In the genomic region with DNA sequence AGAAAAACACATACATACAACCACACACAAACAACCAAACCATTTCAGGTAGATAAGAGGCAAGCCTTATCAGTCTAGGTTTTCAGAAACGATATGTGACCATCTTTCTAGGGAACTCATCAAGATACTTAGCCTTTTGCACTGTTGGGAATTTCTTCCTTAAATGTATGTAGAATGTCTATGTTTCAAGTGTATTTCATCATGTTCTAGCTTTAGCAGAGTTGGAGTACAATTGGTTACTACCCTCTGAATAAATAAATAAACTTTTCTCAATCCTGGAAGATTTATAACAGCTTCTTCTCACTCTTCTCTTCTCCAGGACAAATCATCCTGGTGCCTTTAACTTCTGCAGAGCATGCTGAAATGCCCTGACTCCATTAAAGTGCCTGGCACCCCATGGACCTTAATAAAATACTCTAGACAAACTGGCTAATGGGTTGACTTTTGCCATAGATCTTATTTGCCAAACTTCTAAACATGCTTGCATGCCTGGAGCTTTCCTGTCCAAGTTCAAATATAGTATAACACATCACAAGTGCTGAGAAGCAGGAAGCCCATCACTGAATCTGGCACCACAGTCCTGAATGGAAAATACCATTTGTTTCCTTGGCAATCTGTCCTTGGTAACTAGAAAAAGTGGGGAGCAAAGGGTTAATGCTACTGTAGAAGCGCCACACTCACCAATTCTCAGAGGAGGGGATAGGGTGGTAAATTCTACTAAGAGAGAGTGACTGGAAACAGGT, we compare ENCODE assay signal across 18 cellular contexts. TPM values are rescaled to one million over a fixed set of nuclear protein-coding genes. Genes with fewer than 3 reads are reported as not detected.
DNase-seq lines count a peak whose midpoint lies in the region; ATAC-seq, FAIRE-seq and TF ChIP-seq lines count a peak whose summit lies in the region.
"Had no signal": no experiment of that assay in that cellular context is flagged by ENCODE, and none has a peak within 500 bp of the region (broad histone marks: within the 10 kb centered on the region; RNA-seq: fewer than 3 reads in every experiment).

No MANE protein-coding gene starts in this region.

- H2BK12ac ChIP-seq in H9 (ENCODE audit: insufficient read length, low read depth, low read length) (no peak overlapping the region), H1 (ENCODE audit: low read depth, low read length) (no peak overlapping the region; the same call in 1 of the 2 replicates)

- H2AFZ ChIP-seq in H9 (ENCODE audit: low read length) (peak overlapping the region; percentile 32), H1 (ENCODE audit: low read length) (peak overlapping the region; percentile 64), keratinocyte (ENCODE audit: control insufficient read depth, low read length) (peak overlapping the region; percentile 27)

- H3K9ac ChIP-seq in H9 (ENCODE audit: extremely low read depth, insufficient read length, low read length) (no peak overlapping the region), H1 (replicated peaks in 1 of 4; ENCODE audit: extremely low read depth in 1 of 4, low read depth in 3 of 4, low read length in 3 of 4) (no peak overlapping the region), keratinocyte (ENCODE audit: control insufficient read depth, extremely low read depth, insufficient read depth, low read length) (no peak overlapping the region)

- no peaks in the 10 kb centered on the region; the same call in 1 of the 2 replicates for H3K27me3 Mint-ChIP-seq in H9 (ENCODE audit: low read depth)
- H3K27me3 Mint-ChIP-seq in naive thymus-derived CD4-positive, alpha-beta T cell = no peaks in the 10 kb centered on the region
- H3K27me3 Mint-ChIP-seq: activated CD8-positive, alpha-beta memory T cell treated with anti-CD3 and anti-CD28 coated beads, Interleukin-2, amount 10 ng/mL, durations not matched to agents 7 days and 5 days; CD4-positive, CD25-positive, alpha-beta regulatory T cell had no signal

- no peak overlapping the region for H3K4ac ChIP-seq in H9 (ENCODE audit: low read depth, low read length)
- H3K4ac ChIP-seq in H1 (replicated peaks; ENCODE audit: insufficient read length, low read depth, low read length) = no peak overlapping the region

- FAIRE-seq in H1 (lab: Jason Lieb, UNC) (no peak), keratinocyte (lab: Jason Lieb, UNC) (no peak), pancreas (lab: Jason Lieb, UNC) (no peak)
- FAIRE-seq: GM12891 had no signal

- H3K4me1 ChIP-seq in H9 (ENCODE audit: insufficient read depth, low read length) (no peaks in the 10 kb centered on the region; the same call in 1 of the 2 replicates), H1 (replicated peaks in 1 of 4; ENCODE audit: control insufficient read depth in 3 of 4, insufficient read depth in 4 of 4, low read length in 3 of 4) (no peaks in the 10 kb centered on the region), keratinocyte (ENCODE audit: control insufficient read depth, extremely low read depth, insufficient read depth, low read length) (no peaks in the 10 kb centered on the region), gastrocnemius medialis (peaks cover 13 to 20% of the 10 kb centered on the region in 2 donors), upper lobe of right lung (no peaks in the 10 kb centered on the region), pancreas (no peaks in the 10 kb centered on the region)
- no peaks in the 10 kb centered on the region for H3K4me1 ChIP-seq in naive thymus-derived CD4-positive, alpha-beta T cell (ENCODE audit: control insufficient read depth in 2 of 2, insufficient read depth in 2 of 2, low read length in 2 of 2)
- H3K4me1 ChIP-seq: colonic mucosa, testis had no signal

- in situ Hi-C loops in gastrocnemius medialis (cut with MboI; ENCODE audit: low sequenced_read_pairs in 4 of 4) = no loop called here

- H3K27ac Mint-ChIP-seq in H9 = peak overlapping the region in 1 of 3 experiments; percentile 15; a peak in 1 of 7 replicates
- no peak overlapping the region for H3K27ac Mint-ChIP-seq in naive thymus-derived CD4-positive, alpha-beta T cell
- H3K27ac Mint-ChIP-seq: activated CD8-positive, alpha-beta memory T cell treated with anti-CD3 and anti-CD28 coated beads, Interleukin-2, amount 10 ng/mL, durations not matched to agents 7 days and 5 days; activated naive CD8-positive, alpha-beta T cell treated with anti-CD3 and anti-CD28 coated beads for 36 hours; CD4-positive, CD25-positive, alpha-beta regulatory T cell had no signal

- H3K23ac ChIP-seq in H9 (ENCODE audit: insufficient read length, low read depth, low read length) = no peak overlapping the region
- no peak overlapping the region for H3K23ac ChIP-seq in H1 (ENCODE audit: insufficient read length)

- no peak overlapping the region for H3K27ac ChIP-seq in H9 (ENCODE audit: insufficient read length, low read depth, low read length)
- H3K27ac ChIP-seq in H1 (ENCODE audit: low read depth, low read length) = no peak overlapping the region
- H3K27ac ChIP-seq in keratinocyte (ENCODE audit: control insufficient read depth, insufficient read depth, low read length) = no peak overlapping the region
- H3K27ac ChIP-seq in gastrocnemius medialis = peak overlapping the region; percentile 22 to 66 (median 35)
- H3K27ac ChIP-seq in upper lobe of right lung = no peak overlapping the region
- H3K27ac ChIP-seq in naive thymus-derived CD4-positive, alpha-beta T cell (ENCODE audit: low read depth, low read length) = no peak overlapping the region
- H3K27ac ChIP-seq in pancreas = no peak overlapping the region
- H3K27ac ChIP-seq: body of pancreas, colonic mucosa had no signal

- no peaks in the 10 kb centered on the region for H3K36me3 ChIP-seq in H1 (ENCODE audit: control insufficient read depth in 2 of 4, insufficient read depth in 4 of 4, low read length in 3 of 4)
- no peaks in the 10 kb centered on the region for H3K36me3 ChIP-seq in keratinocyte (ENCODE audit: control insufficient read depth in 2 of 2, extremely low read depth in 1 of 2, insufficient read depth in 2 of 2, low read length in 2 of 2)
- no peaks in the 10 kb centered on the region for H3K36me3 ChIP-seq in gastrocnemius medialis
- no peaks in the 10 kb centered on the region for H3K36me3 ChIP-seq in upper lobe of right lung
- H3K36me3 ChIP-seq in naive thymus-derived CD4-positive, alpha-beta T cell (ENCODE audit: control insufficient read depth in 2 of 3, insufficient read depth in 3 of 3, low read length in 3 of 3) = no peaks in the 10 kb centered on the region
- H3K36me3 ChIP-seq in pancreas = no peaks in the 10 kb centered on the region
- H3K36me3 ChIP-seq: colonic mucosa had no signal

- H4K8ac ChIP-seq in H9 (replicated peaks; ENCODE audit: insufficient read length, low read depth, low read length) (no peak overlapping the region), H1 (ENCODE audit: extremely low read depth, insufficient read depth, low read length) (no peak overlapping the region)

- peaks cover 0 to 3% of the 10 kb centered on the region in 2 experiments; a peak in 1 of 4 replicates for H3K4me1 Mint-ChIP-seq in H9
- peaks cover 0 to 2% (median 0%) of the 10 kb centered on the region in 7 donors for H3K4me1 Mint-ChIP-seq in naive thymus-derived CD4-positive, alpha-beta T cell
- H3K4me1 Mint-ChIP-seq: activated CD8-positive, alpha-beta memory T cell treated with anti-CD3 and anti-CD28 coated beads, Interleukin-2, amount 10 ng/mL, durations not matched to agents 7 days and 5 days; activated naive CD8-positive, alpha-beta T cell treated with anti-CD3 and anti-CD28 coated beads for 36 hours; CD4-positive, CD25-positive, alpha-beta regulatory T cell had no signal

- H3K9me3 Mint-ChIP-seq in H9 = peaks cover 7 to 17% of the 10 kb centered on the region in 2 experiments
- peaks cover 0 to 18% (median 4%) of the 10 kb centered on the region in 11 donors for H3K9me3 Mint-ChIP-seq in naive thymus-derived CD4-positive, alpha-beta T cell

- no peak overlapping the region for H2BK120ac ChIP-seq in H9 (ENCODE audit: low read depth, low read length, poor library complexity, severe bottlenecking)
- H2BK120ac ChIP-seq in H1 (replicated peaks; ENCODE audit: low read depth, low read length) = no peak overlapping the region

- H3K9me3 ChIP-seq in H9 (ENCODE audit: control insufficient read depth, low read depth, low read length) (no peaks in the 10 kb centered on the region), H1 (ENCODE audit: insufficient read depth in 2 of 2, low read depth in 1 of 2, low read length in 1 of 2) (peaks cover 0 to 3% of the 10 kb centered on the region in 2 experiments; a peak in 1 of 4 replicates), keratinocyte (ENCODE audit: control insufficient read depth, low read depth, low read length) (no peaks in the 10 kb centered on the region), gastrocnemius medialis (no peaks in the 10 kb centered on the region), upper lobe of right lung (no peaks in the 10 kb centered on the region), pancreas (no peaks in the 10 kb centered on the region)
- no peaks in the 10 kb centered on the region for H3K9me3 ChIP-seq in naive thymus-derived CD4-positive, alpha-beta T cell (ENCODE audit: control insufficient read depth in 2 of 3, low read length in 3 of 3)
- H3K9me3 ChIP-seq: body of pancreas, colonic mucosa, testis had no signal

- H4K20me1 ChIP-seq in H9 (ENCODE audit: control insufficient read depth, insufficient read depth, insufficient read length) = no peaks in the 10 kb centered on the region
- no peaks in the 10 kb centered on the region for H4K20me1 ChIP-seq in H1 (replicated peaks in 1 of 2; ENCODE audit: control insufficient read depth in 1 of 2, insufficient read depth in 2 of 2, low read length in 2 of 2)
- H4K20me1 ChIP-seq in keratinocyte (ENCODE audit: control insufficient read depth, extremely low read depth, insufficient read depth, low read length) = no peaks in the 10 kb centered on the region

- H3K4me2 ChIP-seq in H9 (ENCODE audit: insufficient read depth, insufficient read length, low read length) = no peak overlapping the region
- no peak overlapping the region for H3K4me2 ChIP-seq in H1 (ENCODE audit: insufficient read depth in 1 of 2, low read depth in 2 of 2, low read length in 2 of 2)
- H3K4me2 ChIP-seq in keratinocyte (ENCODE audit: control insufficient read depth, extremely low read depth, insufficient read depth, low read depth, low read length) = no peak overlapping the region

- H4K5ac ChIP-seq in H9 (ENCODE audit: insufficient read length, low read depth, low read length) (no peak overlapping the region), H1 (ENCODE audit: insufficient read length, low read depth, low read length) (no peak overlapping the region)

- H2BK5ac ChIP-seq in H9 (ENCODE audit: insufficient read length, low read length) (no peak overlapping the region), H1 (ENCODE audit: low read depth, low read length) (no peak overlapping the region)

- no peaks in the 10 kb centered on the region for H3K79me1 ChIP-seq in H9 (ENCODE audit: insufficient read depth, low read depth, low read length, poor library complexity, severe bottlenecking)
- no peaks in the 10 kb centered on the region for H3K79me1 ChIP-seq in H1 (ENCODE audit: low read depth, low read length)

- CTCF ChIA-PET in H1 (lab: Charles Lee; ENCODE audit: partially characterized antibody) = no interaction called here
- CTCF ChIA-PET in naive thymus-derived CD4-positive, alpha-beta T cell (lab: Charles Lee) = no interaction called here

- no CpG with 5 or more reads among the region's 2 CpGs for WGBS in H9 (ENCODE audit: extremely low coverage, insufficient read length, low lambda C conversion rate)
- WGBS in H1 (ENCODE audit: extremely low coverage in 1 of 2, insufficient coverage in 1 of 2, insufficient read length in 1 of 2, insufficient replicate concordance in 2 of 2, low coverage in 1 of 2, low lambda C conversion rate in 2 of 2, missing lambda C conversion rate in 1 of 2), 2 experiments = 83% methylated on average over 2 of the region's 2 CpGs; no CpG with 5 or more reads in 1 of the 2 experiments
- WGBS in pancreas, 2 donors = 64 to 69% methylated on average over 2 of the region's 2 CpGs

- no peak overlapping the region for H3K14ac ChIP-seq in H9 (ENCODE audit: insufficient read depth, low read length)
- no peak overlapping the region for H3K14ac ChIP-seq in H1 (ENCODE audit: insufficient read length)

- no peak overlapping the region for H2AK5ac ChIP-seq in H9 (ENCODE audit: insufficient read length, low read length)
- no peak overlapping the region for H2AK5ac ChIP-seq in H1 (ENCODE audit: low read depth, low read length)

- H3K27me3 ChIP-seq in H9 (ENCODE audit: insufficient read depth, low read length) (no peaks in the 10 kb centered on the region), H1 (replicated peaks in 1 of 4; ENCODE audit: control insufficient read depth in 3 of 4, extremely low read depth in 1 of 4, insufficient read depth in 3 of 4, low read length in 3 of 4) (no peaks in the 10 kb centered on the region), keratinocyte (ENCODE audit: control insufficient read depth, extremely low read depth, insufficient read depth, low read length) (no peaks in the 10 kb centered on the region), gastrocnemius medialis (no peaks in the 10 kb centered on the region), upper lobe of right lung (no peaks in the 10 kb centered on the region), pancreas (no peaks in the 10 kb centered on the region)
- no peaks in the 10 kb centered on the region for H3K27me3 ChIP-seq in naive thymus-derived CD4-positive, alpha-beta T cell (ENCODE audit: control insufficient read depth in 2 of 2, insufficient read depth in 2 of 2, low read length in 2 of 2)
- H3K27me3 ChIP-seq: body of pancreas, colonic mucosa, testis had no signal

- no peaks in the 10 kb centered on the region for H3K9me1 ChIP-seq in keratinocyte (ENCODE audit: control insufficient read depth, extremely low read depth, insufficient read depth, low read length)

- POLR2A ChIA-PET in H1 (lab: Charles Lee; ENCODE audit: partially characterized antibody) = no interaction called here
- POLR2A ChIA-PET in naive thymus-derived CD4-positive, alpha-beta T cell (lab: Charles Lee) = no interaction called here

- no peak for TF ChIP-seq RAD21 in H1 (IDR thresholded peaks at IDR 0.05 in 1 of 2, conservative IDR thresholded peaks at IDR 0.05 in 1 of 2; ENCODE audit: low read depth in 2 of 2, low read length in 2 of 2)

- no peak overlapping the region for H3T11ph ChIP-seq in H9 (ENCODE audit: low read length)

- no peak overlapping the region for H3K4me3 ChIP-seq in H1 (ENCODE audit: extremely low read depth in 1 of 4, insufficient read depth in 2 of 4, low read depth in 3 of 4, low read length in 4 of 4)
- no peak overlapping the region for H3K4me3 ChIP-seq in keratinocyte (ENCODE audit: control insufficient read depth in 2 of 3, extremely low read depth in 1 of 3, insufficient read depth in 2 of 3, low read depth in 1 of 3, low read length in 3 of 3)
- H3K4me3 ChIP-seq in gastrocnemius medialis = no peak overlapping the region
- no peak overlapping the region for H3K4me3 ChIP-seq in upper lobe of right lung
- no peak overlapping the region for H3K4me3 ChIP-seq in naive thymus-derived CD4-positive, alpha-beta T cell (ENCODE audit: low read length)
- H3K4me3 ChIP-seq in pancreas = no peak overlapping the region
- H3K4me3 ChIP-seq: body of pancreas, colonic mucosa, testis had no signal

- H3K79me2 ChIP-seq in H9 (ENCODE audit: insufficient read depth, low read length) (no peaks in the 10 kb centered on the region), H1 (ENCODE audit: control insufficient read depth in 1 of 2, insufficient read depth in 2 of 2, low read length in 2 of 2) (no peaks in the 10 kb centered on the region), keratinocyte (ENCODE audit: control insufficient read depth, insufficient read depth, low read length) (no peaks in the 10 kb centered on the region)

- no peaks in the 10 kb centered on the region for H3K23me2 ChIP-seq in H9 (ENCODE audit: insufficient read length, low read depth, low read length, poor library complexity, severe bottlenecking)
- no peaks in the 10 kb centered on the region; the same call in 1 of the 2 replicates for H3K23me2 ChIP-seq in H1 (ENCODE audit: low read depth, low read length)

- dilution Hi-C loops in keratinocyte (cut with MboI; ENCODE audit: extremely low pct_ligation_motif_present, low sequenced_read_pairs) = no loop called here

- peaks cover 2 to 10% (median 3%) of the 10 kb centered on the region in 3 experiments; a peak in 5 of 7 replicates for H3K36me3 Mint-ChIP-seq in H9 (ENCODE audit: insufficient read depth in 1 of 3, low read depth in 3 of 3)
- no peaks in the 10 kb centered on the region for H3K36me3 Mint-ChIP-seq in naive thymus-derived CD4-positive, alpha-beta T cell
- H3K36me3 Mint-ChIP-seq: activated CD8-positive, alpha-beta memory T cell treated with anti-CD3 and anti-CD28 coated beads, Interleukin-2, amount 10 ng/mL, durations not matched to agents 7 days and 5 days; activated naive CD8-positive, alpha-beta T cell treated with anti-CD3 and anti-CD28 coated beads for 36 hours; CD4-positive, CD25-positive, alpha-beta regulatory T cell had no signal

- no peak overlapping the region for H3K18ac ChIP-seq in H9 (ENCODE audit: insufficient read length, low read depth, low read length)
- no peak overlapping the region for H3K18ac ChIP-seq in H1 (ENCODE audit: extremely low read depth, low read length)

- TF ChIP-seq CTCF in H9 (conservative IDR thresholded peaks at IDR 0.05) (no peak), H1 (IDR thresholded peaks at IDR 0.05; ENCODE audit: control extremely low read depth in 1 of 3, insufficient read depth in 1 of 3, low read depth in 1 of 3, low read length in 3 of 3) (no peak), keratinocyte (optimal IDR thresholded peaks at IDR 0.05 in 1 of 3, IDR thresholded peaks at IDR 0.05 in 1 of 3, conservative IDR thresholded peaks at IDR 0.05 in 1 of 3; ENCODE audit: extremely low read depth in 1 of 3, insufficient read depth in 2 of 3, low read length in 3 of 3) (no peak), gastrocnemius medialis (IDR thresholded peaks at IDR 0.05 in 4 of 5, conservative IDR thresholded peaks at IDR 0.05 in 1 of 5) (no peak), upper lobe of right lung (IDR thresholded peaks at IDR 0.05) (no peak), pancreas (IDR thresholded peaks at IDR 0.05) (no peak)

- H3K4me3 Mint-ChIP-seq in H9 = no peak overlapping the region; a peak in 1 of 5 replicates
- H3K4me3 Mint-ChIP-seq in naive thymus-derived CD4-positive, alpha-beta T cell = no peak overlapping the region
- H3K4me3 Mint-ChIP-seq: activated CD8-positive, alpha-beta memory T cell treated with anti-CD3 and anti-CD28 coated beads, Interleukin-2, amount 10 ng/mL, durations not matched to agents 7 days and 5 days; activated naive CD8-positive, alpha-beta T cell treated with anti-CD3 and anti-CD28 coated beads for 36 hours; CD4-positive, CD25-positive, alpha-beta regulatory T cell had no signal

- TF ChIP-seq POLR2A in H1 (IDR thresholded peaks at IDR 0.05; ENCODE audit: control extremely low read depth in 1 of 2, low read depth in 2 of 2, low read length in 2 of 2) (no peak), gastrocnemius medialis (IDR thresholded peaks at IDR 0.05) (no peak)

- H2BK15ac ChIP-seq in H9 (ENCODE audit: low read depth, low read length) = no peak overlapping the region
- H2BK15ac ChIP-seq in H1 (ENCODE audit: low read length) = no peak overlapping the region

- H3K56ac ChIP-seq in H9 (ENCODE audit: insufficient read length, low read depth, low read length) = no peak overlapping the region
- no peak overlapping the region for H3K56ac ChIP-seq in H1 (replicated peaks; ENCODE audit: insufficient read length, low read depth, low read length)

- ATAC-seq in gastrocnemius medialis (no peak), upper lobe of right lung (no peak), pancreas (no peak)
- no peak for ATAC-seq in naive thymus-derived CD4-positive, alpha-beta T cell
- ATAC-seq: activated CD8-positive, alpha-beta memory T cell treated with anti-CD3 and anti-CD28 coated beads, Interleukin-2, amount 10 ng/mL, durations not matched to agents 7 days and 5 days had no signal

- H2BK20ac ChIP-seq in H9 (ENCODE audit: low read depth, low read length, poor library complexity, severe bottlenecking) (no peak overlapping the region), H1 (ENCODE audit: low read length) (no peak overlapping the region)

- TF ChIP-seq EP300 in H1 (IDR thresholded peaks at IDR 0.05; ENCODE audit: borderline replicate concordance in 1 of 2, low read depth in 2 of 2, low read length in 2 of 2) = no peak

- DNase-seq in H9 (no peak), H1 (ENCODE audit: low read depth in 1 of 2, low spot score in 2 of 2) (no peak), keratinocyte (ENCODE audit: low read depth, low spot score) (no peak), gastrocnemius medialis (no peak), upper lobe of right lung (no peak), pancreas (no peak), NOMO-1 (lab: John Stamatoyannopoulos, UW; ENCODE audit: unreplicated experiment in 2 of 2) (no peak)
- DNase-seq in naive thymus-derived CD4-positive, alpha-beta T cell = no peak
- DNase-seq: activated CD8-positive, alpha-beta memory T cell treated with anti-CD3 and anti-CD28 coated beads, Interleukin-2, amount 10 ng/mL, durations not matched to agents 7 days and 5 days; activated naive CD8-positive, alpha-beta T cell treated with anti-CD3 and anti-CD28 coated beads for 36 hours; CD4-positive, CD25-positive, alpha-beta regulatory T cell; colonic mucosa; foreskin melanocyte; IMR-90; NK-92 treated with Interleukin-12 subunit alpha and Interleukin-12 subunit beta, amount 100 ng/mL, for 24 hours; testis had no signal

- intact Hi-C loops in gastrocnemius medialis (cut with DNase I; ENCODE audit: low total_unique reads) = no loop called here
- intact Hi-C loops in upper lobe of right lung (cut with DNase I) = no loop called here
- intact Hi-C loops in naive thymus-derived CD4-positive, alpha-beta T cell (cut with micrococcal nuclease) = no loop called here
- intact Hi-C loops in pancreas (cut with DNase I) = no loop called here

- H4K91ac ChIP-seq in H9 (ENCODE audit: insufficient read length, low read depth, low read length) (no peak overlapping the region), H1 (replicated peaks; ENCODE audit: insufficient read length, low read length) (no peak overlapping the region)

RNA-seq across cellular contexts. Expression of gene ZNF462, which starts 33.1 kb away (rescaled TPM):
- total RNA-seq in H9 (2021) = 159 and 164 TPM in 2 replicates
- total RNA-seq in H1 (2021; fragmentation: NEBNext Ultra II Directional; extraction: Animal tissue kit (Norgen Biotek cat#: 25700)) = 154 and 163 TPM in 2 replicates
- polyA plus RNA-seq in H1 (2011; rRNA removed) = 27.6 and 30.0 TPM in 2 replicates
- polyA plus RNA-seq in H1 (2011; cell fraction: cytosol; rRNA removed) = 19.4 TPM
- polyA plus RNA-seq in H1 (2011; cell fraction: nucleus; rRNA removed) = 68.7 TPM
- polyA plus RNA-seq in H1 (2012, experiment 1 of 2) = 38.1 to 50.1 TPM (median 44.2 TPM) in 4 replicates
- 2.1 TPM for polyA plus RNA-seq in H1 (2012, experiment 2 of 2)
- 32.5 TPM for polyA plus RNA-seq in H1 (2013, experiment 1 of 2)
- polyA plus RNA-seq in H1 (2013, experiment 2 of 2) = 27.3 TPM
- polyA minus RNA-seq in H1 (2011; rRNA and poly(A)+ RNA removed) = 160 and 209 TPM in 2 replicates
- 116 TPM for polyA minus RNA-seq in H1 (2011; cell fraction: cytosol; rRNA and poly(A)+ RNA removed)
- 263 TPM for polyA minus RNA-seq in H1 (2011; cell fraction: nucleus; rRNA and poly(A)+ RNA removed)
- polyA plus RNA-seq in keratinocyte = 6.9 to 9.5 TPM (median 7.8 TPM) in 3 replicates
- polyA plus RNA-seq in keratinocyte (2011; ENCODE audit: low read depth) = 7.5 TPM
- 7.5 and 7.9 TPM in 2 replicates for polyA plus RNA-seq in keratinocyte (2011; cell fraction: cytosol; rRNA removed)
- 31.0 and 35.9 TPM in 2 replicates for polyA plus RNA-seq in keratinocyte (2011; cell fraction: nucleus; rRNA removed)
- 3.9 and 10.5 TPM in 2 replicates for polyA plus RNA-seq in keratinocyte (2012; ENCODE audit: low replicate concordance)
- polyA minus RNA-seq in keratinocyte = 28.3 to 79.5 TPM (median 44.0 TPM) in 3 replicates
- 18.6 TPM for polyA minus RNA-seq in keratinocyte (2011; cell fraction: cytosol; rRNA and poly(A)+ RNA removed)
- 49.9 and 97.1 TPM in 2 replicates for polyA minus RNA-seq in keratinocyte (2011; cell fraction: nucleus; rRNA and poly(A)+ RNA removed)
- total RNA-seq in gastrocnemius medialis = 10 to 100 TPM in 2 of 4 donors, 1 to 10 TPM in 2; 9.3 to 13.3 (median 11.4) TPM
- total RNA-seq in upper lobe of right lung = 25.4 TPM
- total RNA-seq in naive thymus-derived CD4-positive, alpha-beta T cell = 1 to 10 TPM in 2 of 5 experiments, under 1 TPM in 3; 0.11 to 3.2 (median 0.57) TPM
- polyA plus RNA-seq in naive thymus-derived CD4-positive, alpha-beta T cell = under 1 TPM in 1 of 2 donors, not detected in 1; 0.48 TPM
- 10 to 100 TPM in 1 of 6 donors, 1 to 10 TPM in 5; 3.2 to 12.6 (median 4.9) TPM for total RNA-seq in pancreas
- polyA plus RNA-seq in pancreas = 1 to 10 TPM; 1.6 to 1.7 TPM

Comparison
In these comparisons a context has a peak if more than half of its experiments do, and no peak if none do; other contexts are left out.
1. H3K27ac ChIP-seq: peak in gastrocnemius medialis (4 of 4); none in H9 (single experiment), H1 (single experiment), keratinocyte (single experiment), upper lobe of right lung (single experiment), naive thymus-derived CD4-positive, alpha-beta T cell (single experiment) and pancreas (0 of 4).
2. Peak in every context shown above with its lines, with median percentiles within 50 percentile points of each other: H2AFZ ChIP-seq.